33 cellular contexts compared by ENCODE assay signal in genomic region chr17:76962858-76963257, GRCh38.
"Had no signal": no experiment of that assay in that cellular context is flagged by ENCODE, and none has a peak within 500 bp of the region (broad histone marks: within the 10 kb centered on the region; RNA-seq: fewer than 3 reads in every experiment).

No MANE protein-coding gene starts in this region.

- H3K9me3 ChIP-seq: esophagus muscularis mucosa, gastrocnemius medialis had no signal

- DNase-seq: activated CD4-positive, alpha-beta memory T cell treated with anti-CD3 and anti-CD28 coated beads for 36 hours; activated CD4-positive, alpha-beta T cell treated with anti-CD3 and anti-CD28 coated beads for 36 hours; activated CD4-positive, alpha-beta T cell treated with anti-CD3 and anti-CD28 coated beads, Interleukin-2, amount 10 ng/mL, durations not matched to agents 24 days and 14 days; activated CD4-positive, CD25-positive, alpha-beta regulatory T cell; activated CD4-positive, CD25-positive, alpha-beta regulatory T cell treated with anti-CD3 and anti-CD28 coated beads, Interleukin-2, amount 50 U/mL, for 72 hours; activated CD8-positive, alpha-beta memory T cell treated with anti-CD3 and anti-CD28 coated beads, Interleukin-2, amount 10 ng/mL, durations not matched to agents 7 days and 5 days; activated CD8-positive, alpha-beta memory T cell treated with anti-CD3 and anti-CD28 coated beads, Interleukin-2, amount 50 U/mL, for 4 hours; activated CD8-positive, alpha-beta T cell treated with anti-CD3 and anti-CD28 coated beads, Interleukin-2, amount 10 ng/mL, durations not matched to agents 7 days and 5 days; activated effector memory CD4-positive, alpha-beta T cell treated with Interleukin-2 at 50 U/mL for 16 hours; activated gamma-delta T cell treated with Interleukin-2 at 50 U/mL for 16 hours; activated naive CD4-positive, alpha-beta T cell treated with anti-CD3 and anti-CD28 coated beads, Interleukin-2, amount 50 U/mL, for 16 hours; activated naive CD4-positive, alpha-beta T cell treated with Interleukin-2 at 50 U/mL for 16 hours; activated T-cell treated with anti-CD3 and anti-CD28 coated beads, Interleukin-2, amount 50 U/mL, for 24 hours; activated T-cell treated with anti-CD3 and anti-CD28 coated beads, Interleukin-2, amount 50 U/mL, for 72 hours; amniotic stem cell; anterior cingulate cortex; brain microvascular endothelial cell; dorsolateral prefrontal cortex; effector memory CD4-positive, alpha-beta T cell; endodermal cell; erythroblast; foreskin keratinocyte; gastrocnemius medialis; glutamatergic neuron; T-helper 1 cell; T-helper 2 cell had no signal

- H3K4me3 Mint-ChIP-seq: activated CD4-positive, alpha-beta memory T cell treated with anti-CD3 and anti-CD28 coated beads for 36 hours; activated CD4-positive, alpha-beta T cell treated with anti-CD3 and anti-CD28 coated beads for 36 hours; activated CD4-positive, alpha-beta T cell treated with anti-CD3 and anti-CD28 coated beads, Interleukin-2, amount 10 ng/mL, durations not matched to agents 24 days and 14 days; activated CD8-positive, alpha-beta memory T cell treated with anti-CD3 and anti-CD28 coated beads, Interleukin-2, amount 10 ng/mL, durations not matched to agents 7 days and 5 days; activated CD8-positive, alpha-beta T cell treated with anti-CD3 and anti-CD28 coated beads, Interleukin-2, amount 10 ng/mL, durations not matched to agents 7 days and 5 days; activated naive CD8-positive, alpha-beta T cell; activated T-cell treated with anti-CD3 and anti-CD28 coated beads, Interleukin-2, amount 50 U/mL, for 24 hours; activated T-cell treated with anti-CD3 and anti-CD28 coated beads, Interleukin-2, amount 50 U/mL, for 72 hours; central memory CD8-positive, alpha-beta T cell; dendritic cell treated with granulocyte-macrophage colony-stimulating factor and Interleukin-4, amounts not matched to agents 40 ng/mL and 50 ng/mL, for 4 days; endodermal cell had no signal

- H3K27me3 Mint-ChIP-seq: activated CD4-positive, alpha-beta memory T cell treated with anti-CD3 and anti-CD28 coated beads for 36 hours; activated CD4-positive, alpha-beta T cell treated with anti-CD3 and anti-CD28 coated beads for 36 hours; activated naive CD8-positive, alpha-beta T cell had no signal

- H3K4me3 ChIP-seq: coronary artery, dorsolateral prefrontal cortex, esophagus muscularis mucosa, gastrocnemius medialis had no signal

- H3K4me1 Mint-ChIP-seq: activated CD4-positive, alpha-beta T cell treated with anti-CD3 and anti-CD28 coated beads for 36 hours; activated CD8-positive, alpha-beta memory T cell treated with anti-CD3 and anti-CD28 coated beads, Interleukin-2, amount 10 ng/mL, durations not matched to agents 7 days and 5 days; central memory CD8-positive, alpha-beta T cell had no signal

- H3K36me3 ChIP-seq: brain microvascular endothelial cell, esophagus muscularis mucosa, gastrocnemius medialis had no signal

- H3K9me3 Mint-ChIP-seq: activated CD4-positive, alpha-beta memory T cell treated with anti-CD3 and anti-CD28 coated beads for 36 hours; activated CD4-positive, alpha-beta T cell treated with anti-CD3 and anti-CD28 coated beads, Interleukin-2, amount 10 ng/mL, durations not matched to agents 24 days and 14 days; activated T-cell treated with anti-CD3 and anti-CD28 coated beads, Interleukin-2, amount 50 U/mL, for 24 hours; activated T-cell treated with anti-CD3 and anti-CD28 coated beads, Interleukin-2, amount 50 U/mL, for 72 hours; central memory CD8-positive, alpha-beta T cell; dendritic cell treated with granulocyte-macrophage colony-stimulating factor and Interleukin-4, amounts not matched to agents 40 ng/mL and 50 ng/mL, for 4 days; endodermal cell had no signal

- H3K36me3 Mint-ChIP-seq: activated CD4-positive, alpha-beta memory T cell treated with anti-CD3 and anti-CD28 coated beads for 36 hours; activated CD8-positive, alpha-beta memory T cell treated with anti-CD3 and anti-CD28 coated beads, Interleukin-2, amount 10 ng/mL, durations not matched to agents 7 days and 5 days; activated naive CD8-positive, alpha-beta T cell had no signal

- H3K27ac Mint-ChIP-seq: activated CD4-positive, alpha-beta memory T cell treated with anti-CD3 and anti-CD28 coated beads for 36 hours; activated CD4-positive, alpha-beta T cell treated with anti-CD3 and anti-CD28 coated beads for 36 hours; activated CD4-positive, alpha-beta T cell treated with anti-CD3 and anti-CD28 coated beads, Interleukin-2, amount 10 ng/mL, durations not matched to agents 24 days and 14 days; activated CD8-positive, alpha-beta memory T cell treated with anti-CD3 and anti-CD28 coated beads, Interleukin-2, amount 10 ng/mL, durations not matched to agents 7 days and 5 days; activated CD8-positive, alpha-beta T cell treated with anti-CD3 and anti-CD28 coated beads, Interleukin-2, amount 10 ng/mL, durations not matched to agents 7 days and 5 days; activated naive CD8-positive, alpha-beta T cell; activated T-cell treated with anti-CD3 and anti-CD28 coated beads, Interleukin-2, amount 50 U/mL, for 24 hours; activated T-cell treated with anti-CD3 and anti-CD28 coated beads, Interleukin-2, amount 50 U/mL, for 72 hours; dendritic cell treated with granulocyte-macrophage colony-stimulating factor and Interleukin-4, amounts not matched to agents 40 ng/mL and 50 ng/mL, for 4 days; endodermal cell had no signal

- H3K4me1 ChIP-seq: foreskin keratinocyte had no signal

- H3K27ac ChIP-seq: brain microvascular endothelial cell, coronary artery, dorsolateral prefrontal cortex, esophagus muscularis mucosa, foreskin keratinocyte, gastrocnemius medialis had no signal

- FAIRE-seq: astrocyte, bronchial epithelial cell had no signal

- ATAC-seq: activated CD4-positive, alpha-beta T cell treated with anti-CD3 and anti-CD28 coated beads for 36 hours; activated CD8-positive, alpha-beta memory T cell treated with anti-CD3 and anti-CD28 coated beads, Interleukin-2, amount 10 ng/mL, durations not matched to agents 7 days and 5 days; activated CD8-positive, alpha-beta T cell treated with anti-CD3 and anti-CD28 coated beads, Interleukin-2, amount 10 ng/mL, durations not matched to agents 7 days and 5 days; activated T-cell treated with anti-CD3 and anti-CD28 coated beads, Interleukin-2, amount 50 U/mL, for 72 hours; foreskin keratinocyte; gastrocnemius medialis had no signal
